Comparison of ENCODE assay signal across 3 cellular contexts in the genomic region with DNA sequence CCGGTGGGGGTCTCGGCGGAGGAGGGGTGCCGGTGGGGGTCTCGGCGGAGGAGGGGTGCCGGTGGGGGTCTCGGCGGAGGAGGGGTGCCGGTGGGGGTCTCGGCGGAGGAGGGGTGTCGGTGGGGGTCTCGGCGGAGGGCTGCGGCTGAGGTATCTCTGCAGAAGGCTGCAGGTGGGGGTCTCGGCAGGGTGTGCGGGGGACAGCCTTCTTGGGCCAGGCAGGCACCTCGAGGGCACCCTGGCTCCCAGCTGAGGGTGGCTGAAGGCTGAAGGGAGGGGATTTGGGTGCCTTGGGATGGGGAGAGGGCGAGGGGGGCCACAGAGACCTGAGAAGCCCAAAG.
A peak's percentile ranks its signal among the peaks of the same experiment; 100 is the strongest.
TF ChIP-seq lines count a peak whose summit lies in the region.

No MANE protein-coding gene starts in this region.

TF ChIP-seq in HEK293, 187 proteins besides CTCF, POLR2A, EP300 and RAD21:
- TF ChIP-seq ZBTB7A (tag by site-specific recombination; IDR thresholded peaks at IDR 0.05; ENCODE audit: low read depth) (peak; percentile 74; the same call in 1 of the 2 replicates), ZNF423 (tag by site-specific recombination; IDR thresholded peaks at IDR 0.05) (0 out of 2 replicates have a peak, but pooled peaks have one; percentile 28)
TF ChIP-seq in HEK293: peak in this region for 2; not testable (repeated sequence) for 185.

TF ChIP-seq in K562, 482 proteins besides CTCF, POLR2A, EP300 and RAD21:
- peak; percentile 43 for TF ChIP-seq PCBP1 (IDR thresholded peaks at IDR 0.05; ENCODE audit: low read depth, low read length, poor library complexity, severe bottlenecking)

TF ChIP-seq in HepG2, 621 proteins besides CTCF, POLR2A, EP300 and RAD21:
- 0 out of 2 replicates have a peak, but pooled peaks have one; percentile 38 for TF ChIP-seq PCBP1 (IDR thresholded peaks at IDR 0.05; ENCODE audit: borderline replicate concordance, low read depth, low read length)
TF ChIP-seq in HepG2: peak in this region for 1; not testable (repeated sequence) for 620.
